21 cellular contexts compared by ENCODE assay signal in genomic region chr16:24745791-24746190, GRCh38. TPM values are rescaled to one million over a fixed set of nuclear protein-coding genes. Genes with fewer than 3 reads are reported as not detected.
DNase-seq lines count a peak whose midpoint lies in the region; ATAC-seq and TF ChIP-seq lines count a peak whose summit lies in the region.
"Had no signal": no experiment of that assay in that cellular context is flagged by ENCODE, and none has a peak within 500 bp of the region (broad histone marks: within the 10 kb centered on the region; RNA-seq: fewer than 3 reads in every experiment).

No MANE protein-coding gene starts in this region.

- peaks cover 38% of the 10 kb centered on the region for H3K4me1 Mint-ChIP-seq in endothelial cell (ENCODE audit: unreplicated experiment)

- intact Hi-C loops in left ventricle myocardium inferior (cut with micrococcal nuclease) (no loop called here), left ventricle myocardium superior (cut with micrococcal nuclease) (no loop called here), aorta (cut with DNase I) (no loop called here), A673 (cut with micrococcal nuclease; ENCODE audit: unreplicated experiment) (no loop called here)

- DNase-seq in left ventricle myocardium inferior, result no peak
- no peak for DNase-seq in left ventricle myocardium superior
- DNase-seq in NOMO-1 (lab: John Stamatoyannopoulos, UW; ENCODE audit: unreplicated experiment in 2 of 2), result peak; percentile 25 to 35
- no peak for DNase-seq in endothelial cell (ENCODE audit: low spot score)
- DNase-seq in aorta, result no peak
- no peak for DNase-seq in DMS 273 treated with DMSO at 0.1 percent for 48 hours (lab: John Stamatoyannopoulos, UW)
- DNase-seq in RKO (ENCODE audit: low spot score), result no peak
- DNase-seq in A673 (ENCODE audit: low spot score), result no peak
- DNase-seq: activated CD4-positive, alpha-beta memory T cell treated with anti-CD3 and anti-CD28 coated beads, Interleukin-2, amount 10 ng/mL, durations not matched to agents 7 days and 5 days; activated CD4-positive, alpha-beta T cell treated with anti-CD3 and anti-CD28 coated beads for 1 hour; activated effector memory CD4-positive, alpha-beta T cell treated with anti-CD3 and anti-CD28 coated beads, Interleukin-2, amount 50 U/mL, for 16 hours; body of pancreas; Caco-2; DMS79 treated with DMSO at 0.1 percent for 48 hours; hypothalamus; immature natural killer cell; mesendoderm; NCI-H2029 treated with DMSO at 0.1 percent for 48 hours; NCI-H526 treated with DMSO at 0.1 percent for 48 hours had no signal

- no peaks in the 10 kb centered on the region for H3K9me3 Mint-ChIP-seq in endothelial cell (ENCODE audit: unreplicated experiment)
- H3K9me3 Mint-ChIP-seq: activated CD4-positive, alpha-beta memory T cell treated with anti-CD3 and anti-CD28 coated beads, Interleukin-2, amount 10 ng/mL, durations not matched to agents 7 days and 5 days; immature natural killer cell; T-helper 1 cell treated with Interleukin-12 subunit alpha and Interleukin-12 subunit beta and Interleukin-4 antibody, amounts not matched to agents 30 μg/mL and 1 μg/mL, for 36 hours; type B pancreatic cell had no signal

- no peaks in the 10 kb centered on the region for H3K27me3 ChIP-seq in left ventricle myocardium inferior (ENCODE audit: low read depth)
- H3K27me3 ChIP-seq in aorta (ENCODE audit: control insufficient read depth in 1 of 2, insufficient read depth in 2 of 2, low read length in 1 of 2), result no peaks in the 10 kb centered on the region
- no peaks in the 10 kb centered on the region for H3K27me3 ChIP-seq in A673 (replicated peaks; ENCODE audit: insufficient read depth, low read depth, low read length, poor library complexity)
- H3K27me3 ChIP-seq: body of pancreas had no signal

- peak overlapping the region; percentile 0 for H3K27ac Mint-ChIP-seq in endothelial cell (ENCODE audit: unreplicated experiment)
- H3K27ac Mint-ChIP-seq: activated CD4-positive, alpha-beta memory T cell treated with anti-CD3 and anti-CD28 coated beads, Interleukin-2, amount 10 ng/mL, durations not matched to agents 7 days and 5 days; type B pancreatic cell had no signal

- no peak overlapping the region for H3K4me3 Mint-ChIP-seq in endothelial cell (ENCODE audit: unreplicated experiment)
- H3K4me3 Mint-ChIP-seq: activated CD4-positive, alpha-beta memory T cell treated with anti-CD3 and anti-CD28 coated beads, Interleukin-2, amount 10 ng/mL, durations not matched to agents 7 days and 5 days; T-helper 1 cell treated with Interleukin-12 subunit alpha and Interleukin-12 subunit beta and Interleukin-4 antibody, amounts not matched to agents 30 μg/mL and 1 μg/mL, for 36 hours; type B pancreatic cell had no signal

- 92 to 97% methylated on average over 2 of the region's 2 CpGs for WGBS in aorta, 2 donors

- peaks cover 2% of the 10 kb centered on the region for H3K27me3 Mint-ChIP-seq in endothelial cell (ENCODE audit: unreplicated experiment)
- H3K27me3 Mint-ChIP-seq: activated CD4-positive, alpha-beta memory T cell treated with anti-CD3 and anti-CD28 coated beads, Interleukin-2, amount 10 ng/mL, durations not matched to agents 7 days and 5 days; type B pancreatic cell had no signal

- POLR2A ChIA-PET in A673 (lab: Charles Lee; ENCODE audit: low non-redundant PET), result no interaction called here

- peaks cover 6% of the 10 kb centered on the region for H3K36me3 ChIP-seq in left ventricle myocardium inferior
- no peaks in the 10 kb centered on the region for H3K36me3 ChIP-seq in aorta (ENCODE audit: control insufficient read depth in 1 of 2, insufficient read depth in 2 of 2, low read length in 1 of 2)
- H3K36me3 ChIP-seq in A673 (ENCODE audit: insufficient read depth, low read length, poor library complexity, severe bottlenecking), result no peaks in the 10 kb centered on the region

- H3K4me3 ChIP-seq in left ventricle myocardium inferior (no peak overlapping the region), aorta (ENCODE audit: low read length in 2 of 2) (no peak overlapping the region), A673 (ENCODE audit: low read depth, low read length, poor library complexity, severe bottlenecking) (no peak overlapping the region)
- H3K4me3 ChIP-seq: body of pancreas had no signal

- no peaks in the 10 kb centered on the region for H3K9me3 ChIP-seq in left ventricle myocardium inferior (replicated peaks)
- no peaks in the 10 kb centered on the region for H3K9me3 ChIP-seq in aorta (ENCODE audit: control insufficient read depth, low read length)
- H3K9me3 ChIP-seq in A673 (ENCODE audit: low read depth, low read length, poor library complexity, severe bottlenecking), result no peaks in the 10 kb centered on the region
- H3K9me3 ChIP-seq: body of pancreas, Caco-2 had no signal

- no peak for TF ChIP-seq CTCF in left ventricle myocardium inferior (IDR thresholded peaks at IDR 0.05; ENCODE audit: borderline replicate concordance)
- no peak for TF ChIP-seq CTCF in endothelial cell (IDR thresholded peaks at IDR 0.05; ENCODE audit: unreplicated experiment)
- TF ChIP-seq CTCF in A673 (conservative IDR thresholded peaks at IDR 0.05; ENCODE audit: low read depth, low read length), result no peak

- H3K36me3 Mint-ChIP-seq in endothelial cell (ENCODE audit: low read depth, unreplicated experiment), result peaks cover 9% of the 10 kb centered on the region
- H3K36me3 Mint-ChIP-seq: immature natural killer cell had no signal

- BruUV-seq in A673 (replicated peaks; lab: Mats Ljungman, UMichigan), result no TSS peak

- ATAC-seq in left ventricle myocardium superior, result no peak
- ATAC-seq in aorta (ENCODE audit: low FRiP score), result no peak
- ATAC-seq: body of pancreas had no signal

- CTCF ChIA-PET in A673 (lab: Charles Lee), result interaction anchor here (0.6 kb wide), 1 partner anchor 241 kb away, joined by 3 read pairs; no protein-coding TSS in a partner anchor

- peak overlapping the region; percentile 7 for H3K27ac ChIP-seq in left ventricle myocardium inferior (replicated peaks)
- H3K27ac ChIP-seq in aorta (ENCODE audit: low read depth in 1 of 2, low read length in 2 of 2), result peak overlapping the region; percentile 19 to 22
- no peak overlapping the region for H3K27ac ChIP-seq in A673 (ENCODE audit: low read depth, low read length, poor library complexity, severe bottlenecking)
- H3K27ac ChIP-seq: body of pancreas had no signal

- H3K4me1 ChIP-seq in left ventricle myocardium inferior (peaks cover 100% of the 10 kb centered on the region), aorta (ENCODE audit: control insufficient read depth in 1 of 2, insufficient read depth in 2 of 2, low read length in 2 of 2) (peaks cover 4 to 24% of the 10 kb centered on the region in 2 donors), A673 (ENCODE audit: insufficient read depth, low read length, poor library complexity, severe bottlenecking) (peaks cover 15% of the 10 kb centered on the region)
- H3K4me1 ChIP-seq: Caco-2 had no signal

RNA-seq across cellular contexts. Expression of gene TNRC6A, which starts 16.3 kb away (rescaled TPM):
- total RNA-seq in left ventricle myocardium inferior (34.3 TPM), left ventricle myocardium superior (37.0 TPM), endothelial cell (ENCODE audit: unreplicated experiment) (60.5 TPM), aorta (10 to 100 TPM; 74.8 to 98.3 TPM), A673 (2021) (88.5 and 90.8 TPM in 2 replicates)
- 10 to 100 TPM in 1 of 2 donors, 1 to 10 TPM in 1; 8.8 to 29.7 TPM for polyA plus RNA-seq in aorta

Comparison
In these comparisons a context has a peak if more than half of its experiments do, and no peak if none do; other contexts are left out.
1. DNase-seq: peak in NOMO-1 (2 of 2); none in left ventricle myocardium inferior (single experiment), left ventricle myocardium superior (single experiment), endothelial cell (single experiment), aorta (0 of 2), DMS 273 treated with DMSO at 0.1 percent for 48 hours (single experiment), RKO (single experiment) and A673 (single experiment).